10 cellular contexts compared by ENCODE assay signal in genomic region chr2:39107156-39107555, GRCh38. TPM values are rescaled to one million over a fixed set of nuclear protein-coding genes. Genes with fewer than 3 reads are reported as not detected.
DNase-seq lines count a peak whose midpoint lies in the region; ATAC-seq and TF ChIP-seq lines count a peak whose summit lies in the region.
"Had no signal": no experiment of that assay in that cellular context is flagged by ENCODE, and none has a peak within 500 bp of the region (broad histone marks: within the 10 kb centered on the region; RNA-seq: fewer than 3 reads in every experiment).

No MANE protein-coding gene starts in this region.

- H3K27ac Mint-ChIP-seq in activated naive CD8-positive, alpha-beta T cell treated with anti-CD3 and anti-CD28 coated beads, Interleukin-2, amount 50 U/mL, for 24 hours = peak overlapping the region; percentile 45
- peak overlapping the region in 8 of 10 donors; percentile 20 to 82 (median 56) for H3K27ac Mint-ChIP-seq in naive thymus-derived CD8-positive, alpha-beta T cell

- no peaks in the 10 kb centered on the region; the same call in 1 of the 2 replicates for H4K20me1 ChIP-seq in KMS-11 (ENCODE audit: insufficient read depth)
- peaks cover 27% of the 10 kb centered on the region for H4K20me1 ChIP-seq in PC-9 (ENCODE audit: insufficient read depth)

- POLR2A ChIA-PET in naive thymus-derived CD8-positive, alpha-beta T cell (lab: Charles Lee) = no interaction called here
- POLR2A ChIA-PET in PC-9 (lab: Charles Lee; ENCODE audit: unreplicated experiment) = no interaction called here

- H3K9me3 ChIP-seq in PC-9 (ENCODE audit: insufficient read depth, low read depth) = no peaks in the 10 kb centered on the region

- BruUV-seq in PC-9 (replicated peaks; lab: Mats Ljungman, UMichigan) = no TSS peak

- intact Hi-C loops in PC-9 (cut with micrococcal nuclease; ENCODE audit: unreplicated experiment) = no loop called here

- H3K36me3 ChIP-seq in KMS-11 (ENCODE audit: insufficient read depth) (no peaks in the 10 kb centered on the region), PC-9 (ENCODE audit: low read depth) (no peaks in the 10 kb centered on the region)

- peak overlapping the region; percentile 13; the same call in 1 of the 2 replicates for H3K27ac ChIP-seq in KMS-11
- no peak overlapping the region for H3K27ac ChIP-seq in PC-9

- no peak for ATAC-seq in activated naive CD8-positive, alpha-beta T cell treated with anti-CD3 and anti-CD28 coated beads, Interleukin-2, amount 50 U/mL, for 24 hours
- ATAC-seq in naive thymus-derived CD8-positive, alpha-beta T cell = no peak
- no peak for ATAC-seq in HG03095 (IDR thresholded peaks at IDR 0.05; ENCODE audit: unreplicated experiment)

- DNase-seq in NCI-H1092 treated with DMSO at 0.1 percent for 48 hours (lab: John Stamatoyannopoulos, UW) (peak; percentile 10), NCI-H1092 (lab: John Stamatoyannopoulos, UW) (no peak), MV-4-11 (lab: John Stamatoyannopoulos, UW) (no peak), PC-9 (no peak)
- no peak for DNase-seq in activated naive CD8-positive, alpha-beta T cell treated with anti-CD3 and anti-CD28 coated beads, Interleukin-2, amount 50 U/mL, for 24 hours
- DNase-seq in naive thymus-derived CD8-positive, alpha-beta T cell = no peak
- DNase-seq: 8988T, T1000 had no signal

- peaks cover 23% of the 10 kb centered on the region for H3K36me3 Mint-ChIP-seq in activated naive CD8-positive, alpha-beta T cell treated with anti-CD3 and anti-CD28 coated beads, Interleukin-2, amount 50 U/mL, for 24 hours (ENCODE audit: low read depth)
- H3K36me3 Mint-ChIP-seq in naive thymus-derived CD8-positive, alpha-beta T cell = peaks cover 0 to 30% (median 2%) of the 10 kb centered on the region in 3 donors

- H2AFZ ChIP-seq in KMS-11 (ENCODE audit: low read depth) = no peak overlapping the region
- H2AFZ ChIP-seq in PC-9 = no peak overlapping the region

- H3F3A ChIP-seq in PC-9 (ENCODE audit: insufficient read depth, low read depth) = 0 out of 2 replicates have a peak, but pooled peaks cover 3% of the 10 kb centered on the region

- H3K4me1 ChIP-seq in KMS-11 (ENCODE audit: low read depth, poor library complexity, severe bottlenecking) = peaks cover 62% of the 10 kb centered on the region
- H3K4me1 ChIP-seq in PC-9 (replicated peaks; ENCODE audit: insufficient read depth) = no peaks in the 10 kb centered on the region

- no peak for TF ChIP-seq CTCF in KMS-11 (conservative IDR thresholded peaks at IDR 0.05; ENCODE audit: low read depth, low read length)
- no peak for TF ChIP-seq CTCF in PC-9 (conservative IDR thresholded peaks at IDR 0.05)

- H3K4me1 Mint-ChIP-seq in activated naive CD8-positive, alpha-beta T cell treated with anti-CD3 and anti-CD28 coated beads, Interleukin-2, amount 50 U/mL, for 24 hours = peaks cover 47% of the 10 kb centered on the region
- H3K4me1 Mint-ChIP-seq in naive thymus-derived CD8-positive, alpha-beta T cell = peaks cover 29 to 74% (median 62%) of the 10 kb centered on the region in 4 donors

- no peaks in the 10 kb centered on the region for H3K9me2 ChIP-seq in PC-9 (ENCODE audit: insufficient read depth)

- no peak overlapping the region for H3K4me3 ChIP-seq in KMS-11 (IDR thresholded peaks at IDR 0.05; ENCODE audit: insufficient read depth, low read depth, low read length)
- no peak overlapping the region for H3K4me3 ChIP-seq in PC-9

- H3K4me3 Mint-ChIP-seq in activated naive CD8-positive, alpha-beta T cell treated with anti-CD3 and anti-CD28 coated beads, Interleukin-2, amount 50 U/mL, for 24 hours = no peak overlapping the region
- H3K4me3 Mint-ChIP-seq in naive thymus-derived CD8-positive, alpha-beta T cell = peak overlapping the region in 2 of 10 donors; percentile 24 to 67

- H3K4me2 ChIP-seq in KMS-11 (peak overlapping the region; percentile 5; the same call in 1 of the 2 replicates), PC-9 (no peak overlapping the region)

- H3K79me2 ChIP-seq in KMS-11 (ENCODE audit: insufficient read depth, low read depth) (peaks cover 93% of the 10 kb centered on the region), PC-9 (ENCODE audit: low read depth) (peaks cover 97% of the 10 kb centered on the region)

- no peaks in the 10 kb centered on the region for H3K9me3 Mint-ChIP-seq in activated naive CD8-positive, alpha-beta T cell treated with anti-CD3 and anti-CD28 coated beads, Interleukin-2, amount 50 U/mL, for 24 hours
- H3K9me3 Mint-ChIP-seq in naive thymus-derived CD8-positive, alpha-beta T cell = no peaks in the 10 kb centered on the region

- CTCF ChIA-PET in PC-9 (lab: Charles Lee) = no interaction called here

- H3K9ac ChIP-seq in KMS-11 = no peak overlapping the region

- no peaks in the 10 kb centered on the region for H3K27me3 Mint-ChIP-seq in activated naive CD8-positive, alpha-beta T cell treated with anti-CD3 and anti-CD28 coated beads, Interleukin-2, amount 50 U/mL, for 24 hours
- no peaks in the 10 kb centered on the region for H3K27me3 Mint-ChIP-seq in naive thymus-derived CD8-positive, alpha-beta T cell

- H3K27me3 ChIP-seq in KMS-11 (ENCODE audit: insufficient read depth, low read depth) (no peaks in the 10 kb centered on the region), PC-9 (ENCODE audit: insufficient read depth, low read depth) (no peaks in the 10 kb centered on the region)

RNA-seq across cellular contexts. Expression of gene SOS1, which starts 13.7 kb away (rescaled TPM):
- total RNA-seq in naive thymus-derived CD8-positive, alpha-beta T cell = 10 to 100 TPM; 42.9 to 51.6 TPM
- polyA plus RNA-seq in naive thymus-derived CD8-positive, alpha-beta T cell = 10 to 100 TPM; 10.6 to 13.7 (median 11.7) TPM
- total RNA-seq in PC-9 (2021) = 19.2 and 34.7 TPM in 2 replicates
